ENCODE assay signal across 12 cellular contexts in the genomic region with DNA sequence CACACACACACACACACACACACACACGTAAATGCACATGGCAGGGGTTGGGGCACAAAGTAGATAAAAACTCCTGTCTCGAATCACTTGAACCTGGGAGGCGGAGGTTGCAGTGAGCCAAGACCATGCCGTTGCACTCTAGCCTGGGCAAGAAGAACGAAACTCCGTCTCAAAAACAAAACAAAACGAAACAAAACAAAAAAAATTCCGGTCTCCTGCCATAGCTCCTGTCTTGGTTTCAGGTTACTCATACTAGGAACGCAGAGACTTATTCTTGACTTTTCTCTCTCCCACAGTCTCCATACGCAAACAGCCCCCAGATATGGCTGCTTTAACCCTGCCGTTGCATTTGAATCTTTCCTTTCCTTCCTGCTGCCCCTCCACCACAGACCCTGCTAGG.
DNase-seq lines count a peak whose midpoint lies in the region; ATAC-seq and TF ChIP-seq lines count a peak whose summit lies in the region.
"Had no signal": no experiment of that assay in that cellular context is flagged by ENCODE, and none has a peak within 500 bp of the region (broad histone marks: within the 10 kb centered on the region; RNA-seq: fewer than 3 reads in every experiment).

No MANE protein-coding gene starts in this region.

- intact Hi-C loops in activated CD4-positive, alpha-beta T cell treated with anti-CD3 and anti-CD28 coated beads, Interleukin-2, amount 10 ng/mL, durations not matched to agents 24 days and 14 days (cut with micrococcal nuclease) = loop anchor here (1.0 to 5.0 kb wide), 5 partner anchors 56 to 141 kb away; no protein-coding TSS in a partner anchor
- intact Hi-C loops in activated CD8-positive, alpha-beta T cell treated with anti-CD3 and anti-CD28 coated beads for 36 hours (cut with micrococcal nuclease) = no loop called here
- intact Hi-C loops in Right ventricle myocardium superior (cut with DNase I) = no loop called here

- H3K4me1 ChIP-seq in skeletal muscle satellite cell (ENCODE audit: control insufficient read depth, insufficient read depth, low read length) = peaks cover 11% of the 10 kb centered on the region
- no peaks in the 10 kb centered on the region for H3K4me1 ChIP-seq in right atrium auricular region

- peak overlapping the region; percentile 42 for H3K4me2 ChIP-seq in skeletal muscle satellite cell (ENCODE audit: low read length)

- H3K27ac Mint-ChIP-seq in activated CD4-positive, alpha-beta T cell treated with anti-CD3 and anti-CD28 coated beads, Interleukin-2, amount 10 ng/mL, durations not matched to agents 24 days and 14 days = peak overlapping the region; percentile 85
- peak overlapping the region; percentile 64 for H3K27ac Mint-ChIP-seq in activated CD8-positive, alpha-beta T cell treated with anti-CD3 and anti-CD28 coated beads for 36 hours

- H3K4me1 Mint-ChIP-seq in activated CD4-positive, alpha-beta T cell treated with anti-CD3 and anti-CD28 coated beads, Interleukin-2, amount 10 ng/mL, durations not matched to agents 24 days and 14 days = peaks cover 24% of the 10 kb centered on the region
- H3K4me1 Mint-ChIP-seq in activated CD8-positive, alpha-beta T cell treated with anti-CD3 and anti-CD28 coated beads for 36 hours (ENCODE audit: low read depth) = peaks cover 28% of the 10 kb centered on the region

- no peak for TF ChIP-seq CTCF in activated CD8-positive, alpha-beta T cell treated with anti-CD3 and anti-CD28 coated beads for 36 hours (IDR thresholded peaks at IDR 0.05)
- TF ChIP-seq CTCF in right atrium auricular region (IDR thresholded peaks at IDR 0.05) = no peak

- POLR2A ChIA-PET in activated CD8-positive, alpha-beta T cell treated with anti-CD3 and anti-CD28 coated beads for 36 hours (lab: Charles Lee) = no interaction called here

- H3K36me3 Mint-ChIP-seq in activated CD4-positive, alpha-beta T cell treated with anti-CD3 and anti-CD28 coated beads, Interleukin-2, amount 10 ng/mL, durations not matched to agents 24 days and 14 days (ENCODE audit: low read depth) = no peaks in the 10 kb centered on the region
- no peaks in the 10 kb centered on the region for H3K36me3 Mint-ChIP-seq in activated CD8-positive, alpha-beta T cell treated with anti-CD3 and anti-CD28 coated beads for 36 hours (ENCODE audit: low read depth)
- H3K36me3 Mint-ChIP-seq: immature natural killer cell had no signal

- H3K27me3 Mint-ChIP-seq in activated CD4-positive, alpha-beta T cell treated with anti-CD3 and anti-CD28 coated beads, Interleukin-2, amount 10 ng/mL, durations not matched to agents 24 days and 14 days = peaks cover 2% of the 10 kb centered on the region
- no peaks in the 10 kb centered on the region for H3K27me3 Mint-ChIP-seq in activated CD8-positive, alpha-beta T cell treated with anti-CD3 and anti-CD28 coated beads for 36 hours

- peak; percentile 51 for ATAC-seq in HG02870 (IDR thresholded peaks at IDR 0.05; ENCODE audit: unreplicated experiment)
- ATAC-seq in activated CD8-positive, alpha-beta T cell treated with anti-CD3 and anti-CD28 coated beads for 36 hours = peak; percentile 31
- ATAC-seq in Right ventricle myocardium superior (ENCODE audit: poor library complexity) = no peak

- H3K36me3 ChIP-seq in skeletal muscle satellite cell (ENCODE audit: insufficient read depth, low read length) (no peaks in the 10 kb centered on the region), right atrium auricular region (no peaks in the 10 kb centered on the region)
- H3K36me3 ChIP-seq: cardiac muscle cell had no signal

- H3K4me3 Mint-ChIP-seq in activated CD4-positive, alpha-beta T cell treated with anti-CD3 and anti-CD28 coated beads, Interleukin-2, amount 10 ng/mL, durations not matched to agents 24 days and 14 days = no peak overlapping the region
- no peak overlapping the region for H3K4me3 Mint-ChIP-seq in activated CD8-positive, alpha-beta T cell treated with anti-CD3 and anti-CD28 coated beads for 36 hours

- no peak overlapping the region for H3K9ac ChIP-seq in skeletal muscle satellite cell (ENCODE audit: low read depth, low read length)

- CTCF ChIA-PET in activated CD8-positive, alpha-beta T cell treated with anti-CD3 and anti-CD28 coated beads for 36 hours (lab: Charles Lee) = interaction anchor here (1.5 kb wide), 1 partner anchor 26 kb away, joined by 3 read pairs; no protein-coding TSS in a partner anchor

- no peak overlapping the region for H3K27ac ChIP-seq in right atrium auricular region
- H3K27ac ChIP-seq: cardiac muscle cell had no signal

- H3K27me3 ChIP-seq in skeletal muscle satellite cell (ENCODE audit: control insufficient read depth, insufficient read depth, low read length) (no peaks in the 10 kb centered on the region), right atrium auricular region (no peaks in the 10 kb centered on the region)
- H3K27me3 ChIP-seq: cardiac muscle cell had no signal

- no peaks in the 10 kb centered on the region for H3K9me3 Mint-ChIP-seq in activated CD4-positive, alpha-beta T cell treated with anti-CD3 and anti-CD28 coated beads, Interleukin-2, amount 10 ng/mL, durations not matched to agents 24 days and 14 days
- H3K9me3 Mint-ChIP-seq in activated CD8-positive, alpha-beta T cell treated with anti-CD3 and anti-CD28 coated beads for 36 hours = no peaks in the 10 kb centered on the region

- H3K4me3 ChIP-seq in skeletal muscle satellite cell (ENCODE audit: low read length) (no peak overlapping the region), right atrium auricular region (no peak overlapping the region)
- H3K4me3 ChIP-seq: cardiac muscle cell, skin epidermis had no signal

- DNase-seq in activated CD4-positive, alpha-beta T cell treated with anti-CD3 and anti-CD28 coated beads, Interleukin-2, amount 10 ng/mL, durations not matched to agents 24 days and 14 days = peak; percentile 75
- no peak for DNase-seq in activated CD4-positive, alpha-beta T cell treated with anti-CD3 and anti-CD28 coated beads for 1 hour
- peak; percentile 34 for DNase-seq in activated CD8-positive, alpha-beta T cell treated with anti-CD3 and anti-CD28 coated beads for 36 hours
- no peak for DNase-seq in NCI-H510A (lab: John Stamatoyannopoulos, UW)
- DNase-seq in right atrium auricular region (ENCODE audit: low spot score) = no peak
- no peak for DNase-seq in Right ventricle myocardium superior
- DNase-seq: NCI-H1417 treated with DMSO at 0.1 percent for 48 hours had no signal

- H3K9me3 ChIP-seq in skeletal muscle satellite cell (replicated peaks; ENCODE audit: low read length) = no peaks in the 10 kb centered on the region
- H3K9me3 ChIP-seq in right atrium auricular region = no peaks in the 10 kb centered on the region

Comparison
In these comparisons a context has a peak if more than half of its experiments do, and no peak if none do; other contexts are left out.
1. DNase-seq: peak in activated CD4-positive, alpha-beta T cell treated with anti-CD3 and anti-CD28 coated beads, Interleukin-2, amount 10 ng/mL, durations not matched to agents 24 days and 14 days (single experiment) and activated CD8-positive, alpha-beta T cell treated with anti-CD3 and anti-CD28 coated beads for 36 hours (single experiment); none in activated CD4-positive, alpha-beta T cell treated with anti-CD3 and anti-CD28 coated beads for 1 hour (single experiment), NCI-H510A (single experiment), right atrium auricular region (single experiment) and Right ventricle myocardium superior (single experiment).